ENCODE assay signal across 1 cellular context in the genomic region with DNA sequence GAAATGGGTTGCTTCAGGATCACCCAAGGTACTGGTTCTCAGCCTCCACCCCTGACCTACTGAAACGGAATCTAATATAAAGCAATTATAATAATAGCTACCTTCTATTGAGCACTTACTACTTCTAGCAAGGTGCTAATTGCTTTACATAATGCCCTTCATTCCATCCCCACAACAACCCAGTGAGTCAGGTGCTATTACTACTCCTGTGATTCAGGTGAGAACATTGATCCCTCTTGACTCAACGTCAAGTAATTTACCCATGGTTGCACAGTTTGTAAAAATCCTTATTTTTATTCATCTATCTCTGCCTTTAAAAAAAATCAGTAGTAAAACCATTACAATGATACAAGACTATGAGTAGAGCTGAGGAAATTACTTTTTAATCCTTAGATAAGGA.
A peak's percentile ranks its signal among the peaks of the same experiment; 100 is the strongest.
TF ChIP-seq lines count a peak whose summit lies in the region.

No MANE protein-coding gene starts in this region.

TF ChIP-seq in HCT116, 20 proteins besides CTCF, POLR2A, EP300 and RAD21 (continued from another document):
- TF ChIP-seq JUND (IDR thresholded peaks at IDR 0.05) (peak; percentile 79), POLR2AphosphoS5 (IDR thresholded peaks at IDR 0.05; ENCODE audit: low read depth, low read length) (no peak; the same call in 1 of the 2 replicates)
